26 cellular contexts compared by ENCODE assay signal in genomic region chr4:41122775-41123174, GRCh38.
A peak's percentile ranks its signal among the peaks of the same experiment; 100 is the strongest.
DNase-seq lines count a peak whose midpoint lies in the region; ATAC-seq and TF ChIP-seq lines count a peak whose summit lies in the region.
"Had no signal": no experiment of that assay in that cellular context is flagged by ENCODE, and none has a peak within 500 bp of the region (broad histone marks: within the 10 kb centered on the region; RNA-seq: fewer than 3 reads in every experiment).

No MANE protein-coding gene starts in this region.

- H3K9me3 Mint-ChIP-seq in stimulated activated memory B cell treated with anti-CD40 and anti-IgM and Interleukin-4, amounts not matched to agents 10 μg/mL and 1 μg/mL and 100 μg/mL, for 72 hours = no peaks in the 10 kb centered on the region
- H3K9me3 Mint-ChIP-seq in stimulated activated naive B cell treated with anti-CD40 and anti-IgM and Interleukin-4, amounts not matched to agents 10 μg/mL and 1 μg/mL and 100 μg/mL, for 72 hours = no peaks in the 10 kb centered on the region
- no peaks in the 10 kb centered on the region for H3K9me3 Mint-ChIP-seq in stimulated activated effector memory CD8-positive, alpha-beta T cell treated with anti-CD3 and anti-CD28 coated beads, Interleukin-12 subunit alpha, Interleukin-12 subunit beta, amount 100 ng/mL, for 72 hours
- H3K9me3 Mint-ChIP-seq: activated CD8-positive, alpha-beta T cell treated with anti-CD3 and anti-CD28 coated beads for 36 hours; activated naive CD8-positive, alpha-beta T cell treated with anti-CD3 and anti-CD28 coated beads, Interleukin-2, amount 10 ng/mL, durations not matched to agents 7 days and 5 days had no signal

- TF ChIP-seq POLR2A in tibial nerve (IDR thresholded peaks at IDR 0.05) = no peak

- CTCF ChIA-PET in RWPE1 (lab: Yijun Ruan, JAX) = no interaction called here

- WGBS in tibial nerve, 2 donors = 84 to 90% methylated on average over 7 of the region's 7 CpGs

- peaks cover 8% of the 10 kb centered on the region for H3K27me3 Mint-ChIP-seq in stimulated activated memory B cell treated with anti-CD40 and anti-IgM and Interleukin-4, amounts not matched to agents 10 μg/mL and 1 μg/mL and 100 μg/mL, for 72 hours
- H3K27me3 Mint-ChIP-seq in stimulated activated naive B cell treated with anti-CD40 and anti-IgM and Interleukin-4, amounts not matched to agents 10 μg/mL and 1 μg/mL and 100 μg/mL, for 72 hours = no peaks in the 10 kb centered on the region
- H3K27me3 Mint-ChIP-seq: activated CD8-positive, alpha-beta T cell treated with anti-CD3 and anti-CD28 coated beads for 36 hours; activated naive CD8-positive, alpha-beta T cell treated with anti-CD3 and anti-CD28 coated beads, Interleukin-2, amount 10 ng/mL, durations not matched to agents 7 days and 5 days; effector memory CD8-positive, alpha-beta T cell had no signal

- peaks cover 0 to 60% (median 19%) of the 10 kb centered on the region in 4 donors for H3K4me1 ChIP-seq in tibial nerve

- peak; percentile 60 for DNase-seq in H7
- no peak for DNase-seq in RWPE1 (ENCODE audit: low spot score)
- DNase-seq in iPS-NIHi11 (ENCODE audit: low spot score) = peak; percentile 37
- DNase-seq in stimulated activated naive B cell treated with anti-CD40 and anti-IgM and Interleukin-4, amounts not matched to agents 10 μg/mL and 1 μg/mL and 100 μg/mL, for 72 hours = no peak
- no peak for DNase-seq in stimulated activated effector memory CD8-positive, alpha-beta T cell treated with anti-CD3 and anti-CD28 coated beads, Interleukin-12 subunit alpha, Interleukin-12 subunit beta, amount 100 ng/mL, for 72 hours (ENCODE audit: low spot score in 2 of 2)
- DNase-seq in tibial nerve (ENCODE audit: low spot score in 2 of 2) = no peak
- DNase-seq: activated CD8-positive, alpha-beta T cell treated with anti-CD3 and anti-CD28 coated beads for 36 hours; activated effector memory CD4-positive, alpha-beta T cell treated with Interleukin-2 at 50 U/mL for 16 hours; activated naive CD8-positive, alpha-beta T cell treated with anti-CD3 and anti-CD28 coated beads, Interleukin-2, amount 10 ng/mL, durations not matched to agents 7 days and 5 days; C1 segment of cervical spinal cord; cortex of kidney; DND-41; effector memory CD8-positive, alpha-beta T cell; foreskin fibroblast; heart left ventricle; NCI-H1092 treated with DMSO at 0.1 percent for 48 hours; NCI-H2029 treated with DMSO at 0.1 percent for 48 hours; NCI-H446; NCI-H82; OCI-M1; SK-N-SH; T-helper 2 cell had no signal

- no peaks in the 10 kb centered on the region for H3K27me3 ChIP-seq in H7 (ENCODE audit: control insufficient read depth, insufficient read depth, low read length)
- no peaks in the 10 kb centered on the region for H3K27me3 ChIP-seq in tibial nerve
- H3K27me3 ChIP-seq: ascending aorta, heart left ventricle had no signal

- H3K36me3 Mint-ChIP-seq in stimulated activated memory B cell treated with anti-CD40 and anti-IgM and Interleukin-4, amounts not matched to agents 10 μg/mL and 1 μg/mL and 100 μg/mL, for 72 hours = no peaks in the 10 kb centered on the region
- no peaks in the 10 kb centered on the region for H3K36me3 Mint-ChIP-seq in stimulated activated naive B cell treated with anti-CD40 and anti-IgM and Interleukin-4, amounts not matched to agents 10 μg/mL and 1 μg/mL and 100 μg/mL, for 72 hours
- H3K36me3 Mint-ChIP-seq in stimulated activated effector memory CD8-positive, alpha-beta T cell treated with anti-CD3 and anti-CD28 coated beads, Interleukin-12 subunit alpha, Interleukin-12 subunit beta, amount 100 ng/mL, for 72 hours = no peaks in the 10 kb centered on the region
- H3K36me3 Mint-ChIP-seq: activated naive CD8-positive, alpha-beta T cell treated with anti-CD3 and anti-CD28 coated beads, Interleukin-2, amount 10 ng/mL, durations not matched to agents 7 days and 5 days had no signal

- peak; percentile 39 for ATAC-seq in stimulated activated memory B cell treated with anti-CD40 and anti-IgM and Interleukin-4, amounts not matched to agents 10 μg/mL and 1 μg/mL and 100 μg/mL, for 72 hours
- no peak for ATAC-seq in stimulated activated naive B cell treated with anti-CD40 and anti-IgM and Interleukin-4, amounts not matched to agents 10 μg/mL and 1 μg/mL and 100 μg/mL, for 72 hours (replicated peaks)
- ATAC-seq in stimulated activated effector memory CD8-positive, alpha-beta T cell treated with anti-CD3 and anti-CD28 coated beads, Interleukin-12 subunit alpha, Interleukin-12 subunit beta, amount 100 ng/mL, for 72 hours = no peak
- ATAC-seq: activated CD8-positive, alpha-beta T cell treated with anti-CD3 and anti-CD28 coated beads for 36 hours; effector memory CD8-positive, alpha-beta T cell; esophagus mucosa; heart left ventricle had no signal

- H3K4me3 Mint-ChIP-seq in stimulated activated memory B cell treated with anti-CD40 and anti-IgM and Interleukin-4, amounts not matched to agents 10 μg/mL and 1 μg/mL and 100 μg/mL, for 72 hours = no peak overlapping the region
- H3K4me3 Mint-ChIP-seq in stimulated activated naive B cell treated with anti-CD40 and anti-IgM and Interleukin-4, amounts not matched to agents 10 μg/mL and 1 μg/mL and 100 μg/mL, for 72 hours = no peak overlapping the region
- no peak overlapping the region for H3K4me3 Mint-ChIP-seq in stimulated activated effector memory CD8-positive, alpha-beta T cell treated with anti-CD3 and anti-CD28 coated beads, Interleukin-12 subunit alpha, Interleukin-12 subunit beta, amount 100 ng/mL, for 72 hours
- H3K4me3 Mint-ChIP-seq: activated CD8-positive, alpha-beta T cell treated with anti-CD3 and anti-CD28 coated beads for 36 hours; activated naive CD8-positive, alpha-beta T cell treated with anti-CD3 and anti-CD28 coated beads, Interleukin-2, amount 10 ng/mL, durations not matched to agents 7 days and 5 days; effector memory CD8-positive, alpha-beta T cell had no signal

- no peak for TF ChIP-seq EP300 in tibial nerve (IDR thresholded peaks at IDR 0.05)

- POLR2A ChIA-PET in RWPE1 (lab: Yijun Ruan, JAX; ENCODE audit: low non-redundant PET) = no interaction called here

- no peak overlapping the region for H3K27ac Mint-ChIP-seq in stimulated activated memory B cell treated with anti-CD40 and anti-IgM and Interleukin-4, amounts not matched to agents 10 μg/mL and 1 μg/mL and 100 μg/mL, for 72 hours
- no peak overlapping the region for H3K27ac Mint-ChIP-seq in stimulated activated naive B cell treated with anti-CD40 and anti-IgM and Interleukin-4, amounts not matched to agents 10 μg/mL and 1 μg/mL and 100 μg/mL, for 72 hours
- H3K27ac Mint-ChIP-seq in stimulated activated effector memory CD8-positive, alpha-beta T cell treated with anti-CD3 and anti-CD28 coated beads, Interleukin-12 subunit alpha, Interleukin-12 subunit beta, amount 100 ng/mL, for 72 hours = no peak overlapping the region
- H3K27ac Mint-ChIP-seq: activated CD8-positive, alpha-beta T cell treated with anti-CD3 and anti-CD28 coated beads for 36 hours; activated naive CD8-positive, alpha-beta T cell treated with anti-CD3 and anti-CD28 coated beads, Interleukin-2, amount 10 ng/mL, durations not matched to agents 7 days and 5 days; effector memory CD8-positive, alpha-beta T cell had no signal

- no peaks in the 10 kb centered on the region for H3K4me1 Mint-ChIP-seq in stimulated activated memory B cell treated with anti-CD40 and anti-IgM and Interleukin-4, amounts not matched to agents 10 μg/mL and 1 μg/mL and 100 μg/mL, for 72 hours
- no peaks in the 10 kb centered on the region for H3K4me1 Mint-ChIP-seq in stimulated activated naive B cell treated with anti-CD40 and anti-IgM and Interleukin-4, amounts not matched to agents 10 μg/mL and 1 μg/mL and 100 μg/mL, for 72 hours
- no peaks in the 10 kb centered on the region for H3K4me1 Mint-ChIP-seq in stimulated activated effector memory CD8-positive, alpha-beta T cell treated with anti-CD3 and anti-CD28 coated beads, Interleukin-12 subunit alpha, Interleukin-12 subunit beta, amount 100 ng/mL, for 72 hours
- H3K4me1 Mint-ChIP-seq: activated naive CD8-positive, alpha-beta T cell treated with anti-CD3 and anti-CD28 coated beads, Interleukin-2, amount 10 ng/mL, durations not matched to agents 7 days and 5 days had no signal

- no peak overlapping the region for H3K4me3 ChIP-seq in H7 (ENCODE audit: insufficient read depth, low read depth, low read length)
- no peak overlapping the region for H3K4me3 ChIP-seq in tibial nerve
- H3K4me3 ChIP-seq: ascending aorta, heart left ventricle, skin epidermis had no signal

- H3K9me3 ChIP-seq in tibial nerve = no peaks in the 10 kb centered on the region
- H3K9me3 ChIP-seq: ascending aorta, heart left ventricle, SK-N-SH had no signal

- no peaks in the 10 kb centered on the region for H3K36me3 ChIP-seq in H7 (replicated peaks; ENCODE audit: control insufficient read depth, insufficient read depth, low read length)
- H3K36me3 ChIP-seq in tibial nerve = no peaks in the 10 kb centered on the region
- H3K36me3 ChIP-seq: ascending aorta, heart left ventricle had no signal

- H3K27ac ChIP-seq in RWPE1 (peak overlapping the region; percentile 82), tibial nerve (no peak overlapping the region)
- H3K27ac ChIP-seq: heart left ventricle had no signal

- TF ChIP-seq CTCF in RWPE1 (conservative IDR thresholded peaks at IDR 0.05; ENCODE audit: low read depth) = no peak
- no peak for TF ChIP-seq CTCF in tibial nerve (IDR thresholded peaks at IDR 0.05)

Comparison
In these comparisons a context has a peak if more than half of its experiments do, and no peak if none do; other contexts are left out.
1. DNase-seq: peak in H7 (single experiment) and iPS-NIHi11 (single experiment); none in RWPE1 (single experiment), stimulated activated naive B cell treated with anti-CD40 and anti-IgM and Interleukin-4, amounts not matched to agents 10 μg/mL and 1 μg/mL and 100 μg/mL, for 72 hours (single experiment), stimulated activated effector memory CD8-positive, alpha-beta T cell treated with anti-CD3 and anti-CD28 coated beads, Interleukin-12 subunit alpha, Interleukin-12 subunit beta, amount 100 ng/mL, for 72 hours (0 of 2) and tibial nerve (0 of 2).